9 cellular contexts compared by ENCODE assay signal in genomic region chr10:119139464-119140067, GRCh38. TPM values are rescaled to one million over a fixed set of nuclear protein-coding genes. Genes with fewer than 3 reads are reported as not detected.
DNase-seq lines count a peak whose midpoint lies in the region; ATAC-seq, FAIRE-seq and TF ChIP-seq lines count a peak whose summit lies in the region.
"Had no signal": no experiment of that assay in that cellular context is flagged by ENCODE, and none has a peak within 500 bp of the region (broad histone marks: within the 10 kb centered on the region; RNA-seq: fewer than 3 reads in every experiment).

No MANE protein-coding gene starts in this region.

- H3K27me3 Mint-ChIP-seq in T-helper 1 cell treated with Interleukin-12 subunit alpha and Interleukin-12 subunit beta and Interleukin-4 antibody, amounts not matched to agents 30 μg/mL and 1 μg/mL, for 36 hours (ENCODE audit: low read depth), result no peaks in the 10 kb centered on the region
- no peaks in the 10 kb centered on the region for H3K27me3 Mint-ChIP-seq in astrocyte (ENCODE audit: low read depth, unreplicated experiment)

- intact Hi-C loops in HCT116 (cut with micrococcal nuclease) (no loop called here), kidney (cut with DNase I) (no loop called here)

- TF ChIP-seq RAD21 in HCT116 (IDR thresholded peaks at IDR 0.05; ENCODE audit: low read depth), result peak; percentile 85

- H3K4me1 ChIP-seq in HCT116 (ENCODE audit: control insufficient read depth in 1 of 2, insufficient read depth in 2 of 2, low read length in 2 of 2) (no peaks in the 10 kb centered on the region), astrocyte (ENCODE audit: insufficient read depth, low read length) (no peaks in the 10 kb centered on the region), kidney (ENCODE audit: control insufficient read depth in 1 of 2, insufficient read depth in 1 of 2, low read depth in 1 of 2, low read length in 2 of 2) (peaks cover 0 to 2% of the 10 kb centered on the region in 2 donors)

- peak; percentile 53 to 82 (median 68); a peak in 5 of 6 replicates for TF ChIP-seq CTCF in HCT116 (IDR thresholded peaks at IDR 0.05 in 2 of 3, conservative IDR thresholded peaks at IDR 0.05 in 1 of 3; ENCODE audit: borderline replicate concordance in 1 of 3, insufficient read depth in 1 of 3, low read depth in 2 of 3, low read length in 2 of 3)
- TF ChIP-seq CTCF in astrocyte (IDR thresholded peaks at IDR 0.05; ENCODE audit: insufficient read depth, low read depth, low read length), result peak; percentile 38
- TF ChIP-seq CTCF in kidney (IDR thresholded peaks at IDR 0.05; ENCODE audit: borderline replicate concordance, extremely low read depth, insufficient read depth), result peak; percentile 63

- H3K4me2 ChIP-seq in HCT116 (ENCODE audit: low read length) (no peak overlapping the region), astrocyte (ENCODE audit: low read length) (no peak overlapping the region)

- H3K4me1 Mint-ChIP-seq in T-helper 1 cell treated with Interleukin-12 subunit alpha and Interleukin-12 subunit beta and Interleukin-4 antibody, amounts not matched to agents 30 μg/mL and 1 μg/mL, for 36 hours (ENCODE audit: low read depth), result peaks cover 22% of the 10 kb centered on the region
- H3K4me1 Mint-ChIP-seq in astrocyte (ENCODE audit: low read depth, unreplicated experiment), result peaks cover 8% of the 10 kb centered on the region

- no peaks in the 10 kb centered on the region for H3K9me3 ChIP-seq in HCT116 (ENCODE audit: control insufficient read depth in 1 of 2, insufficient read depth in 1 of 2, low read depth in 1 of 2, low read length in 2 of 2)
- H3K9me3 ChIP-seq in astrocyte (ENCODE audit: insufficient read depth, low read depth, low read length), result no peaks in the 10 kb centered on the region
- no peaks in the 10 kb centered on the region for H3K9me3 ChIP-seq in kidney (ENCODE audit: control insufficient read depth in 1 of 2, low read length in 2 of 2)

- TF ChIP-seq POLR2A in HCT116 (IDR thresholded peaks at IDR 0.05; ENCODE audit: borderline replicate concordance, extremely low read depth, insufficient read depth, insufficient read length), result no peak
- TF ChIP-seq POLR2A in GM18505 (IDR thresholded peaks at IDR 0.05; ENCODE audit: borderline replicate concordance, extremely low read depth, insufficient read depth, insufficient read length), result no peak

- ATAC-seq in HCT116 (peak; percentile 83), GM18505 (IDR thresholded peaks at IDR 0.05; ENCODE audit: unreplicated experiment) (no peak)

- H3K36me3 ChIP-seq in HCT116 (ENCODE audit: control insufficient read depth in 1 of 2, insufficient read depth in 2 of 2, low read length in 2 of 2), result peaks cover 0 to 10% of the 10 kb centered on the region in 2 experiments; a peak in 3 of 4 replicates
- H3K36me3 ChIP-seq in astrocyte (ENCODE audit: insufficient read depth, low read length), result no peaks in the 10 kb centered on the region
- no peaks in the 10 kb centered on the region for H3K36me3 ChIP-seq in kidney (ENCODE audit: control insufficient read depth in 1 of 2, insufficient read depth in 2 of 2, low read length in 2 of 2)

- no peaks in the 10 kb centered on the region for H3K9me3 Mint-ChIP-seq in T-helper 1 cell treated with Interleukin-12 subunit alpha and Interleukin-12 subunit beta and Interleukin-4 antibody, amounts not matched to agents 30 μg/mL and 1 μg/mL, for 36 hours
- no peaks in the 10 kb centered on the region for H3K9me3 Mint-ChIP-seq in astrocyte (ENCODE audit: unreplicated experiment)

- CTCF ChIA-PET in HCT116 (lab: Charles Lee), result interaction anchor here (1.1 to 2.0 kb wide), 2 partner anchors 59 to 350 kb away, joined by 3 to 10 read pairs; no protein-coding TSS in a partner anchor

- H3K36me3 Mint-ChIP-seq in T-helper 1 cell treated with Interleukin-12 subunit alpha and Interleukin-12 subunit beta and Interleukin-4 antibody, amounts not matched to agents 30 μg/mL and 1 μg/mL, for 36 hours (ENCODE audit: low read depth), result peaks cover 18% of the 10 kb centered on the region
- peaks cover 11% of the 10 kb centered on the region for H3K36me3 Mint-ChIP-seq in astrocyte (ENCODE audit: low read depth, unreplicated experiment)

- H3K27ac Mint-ChIP-seq in T-helper 1 cell treated with Interleukin-12 subunit alpha and Interleukin-12 subunit beta and Interleukin-4 antibody, amounts not matched to agents 30 μg/mL and 1 μg/mL, for 36 hours, result peak overlapping the region; percentile 20
- peak overlapping the region; percentile 8 for H3K27ac Mint-ChIP-seq in astrocyte (ENCODE audit: unreplicated experiment)

- FAIRE-seq in astrocyte (lab: Jason Lieb, UNC) (no peak), kidney (lab: Jason Lieb, UNC) (no peak)
- FAIRE-seq: islet of Langerhans had no signal

- H2AFZ ChIP-seq in HCT116 (ENCODE audit: low read depth, low read length, poor library complexity, severe bottlenecking) (no peak overlapping the region), astrocyte (ENCODE audit: low read depth, low read length) (no peak overlapping the region)

- H3K9ac ChIP-seq in HCT116 (ENCODE audit: low read length), result no peak overlapping the region
- H3K9ac ChIP-seq in astrocyte (ENCODE audit: low read length), result no peak overlapping the region
- H3K9ac ChIP-seq in kidney (ENCODE audit: low read length in 2 of 2), result no peak overlapping the region

- no TSS peak for BruUV-seq in HCT116 (replicated peaks; lab: Mats Ljungman, UMichigan)

- no peak overlapping the region for H3K4me3 ChIP-seq in HCT116 (replicated peaks in 1 of 2; ENCODE audit: low read depth in 1 of 2, low read length in 2 of 2)
- H3K4me3 ChIP-seq in astrocyte (ENCODE audit: insufficient read depth, low read depth, low read length), result no peak overlapping the region
- no peak overlapping the region for H3K4me3 ChIP-seq in kidney (ENCODE audit: low read length in 2 of 2)

- no peak overlapping the region for H3K27ac ChIP-seq in HCT116 (ENCODE audit: low read depth, low read length)
- H3K27ac ChIP-seq in astrocyte (ENCODE audit: low read depth, low read length), result no peak overlapping the region
- H3K27ac ChIP-seq in kidney (ENCODE audit: low read depth in 2 of 2, low read length in 2 of 2), result no peak overlapping the region

- no peak overlapping the region for H3K4me3 Mint-ChIP-seq in T-helper 1 cell treated with Interleukin-12 subunit alpha and Interleukin-12 subunit beta and Interleukin-4 antibody, amounts not matched to agents 30 μg/mL and 1 μg/mL, for 36 hours
- H3K4me3 Mint-ChIP-seq in astrocyte (ENCODE audit: unreplicated experiment), result no peak overlapping the region

- H3K27me3 ChIP-seq in HCT116 (ENCODE audit: insufficient read depth, low read length) (no peaks in the 10 kb centered on the region), astrocyte (ENCODE audit: insufficient read depth, low read length) (no peaks in the 10 kb centered on the region)

- no peaks in the 10 kb centered on the region for H3K9me2 ChIP-seq in HCT116 (ENCODE audit: insufficient read depth)

- POLR2A ChIA-PET in HCT116 (lab: Charles Lee), result no interaction called here

- DNase-seq in AG20443 (ENCODE audit: low spot score), result peak; percentile 71
- DNase-seq in HCT116 (ENCODE audit: low read depth, low spot score), result peak; percentile 16
- DNase-seq in astrocyte (ENCODE audit: low read depth), result no peak
- no peak for DNase-seq in kidney
- peak; percentile 13 to 15 for DNase-seq in stimulated activated CD8-positive, alpha-beta memory T cell treated with anti-CD3 and anti-CD28 coated beads, Interleukin-15, amount 100 ng/mL, for 4 hours (ENCODE audit: low read depth in 2 of 2)
- no peak for DNase-seq in midbrain (lab: John Stamatoyannopoulos, UW)

- H4K20me1 ChIP-seq in HCT116 (ENCODE audit: insufficient read depth) (no peaks in the 10 kb centered on the region), astrocyte (ENCODE audit: insufficient read depth, low read length) (no peaks in the 10 kb centered on the region)

- RAD21 ChIA-PET in HCT116 (lab: Charles Lee; ENCODE audit: low non-redundant PET in 1 of 2, low total read pairs in 2 of 2, uncharacterized antibody in 2 of 2, unreplicated experiment in 2 of 2), result no interaction called here

- H3K79me2 ChIP-seq in HCT116 (ENCODE audit: insufficient read depth, low read length), result no peaks in the 10 kb centered on the region
- no peaks in the 10 kb centered on the region for H3K79me2 ChIP-seq in astrocyte (ENCODE audit: insufficient read depth, low read length)

TF ChIP-seq in HCT116, 20 proteins besides CTCF, POLR2A, EP300 and RAD21 (continues in another document):
- TF ChIP-seq ZFX (IDR thresholded peaks at IDR 0.05) (no peak), SP1 (IDR thresholded peaks at IDR 0.05; ENCODE audit: low read depth) (no peak), JUND (IDR thresholded peaks at IDR 0.05) (no peak), CEBPB (IDR thresholded peaks at IDR 0.05; ENCODE audit: low read depth) (no peak), ZNF274 (IDR thresholded peaks at IDR 0.05; ENCODE audit: low read depth, low read length) (no peak), EGR1 (IDR thresholded peaks at IDR 0.05; ENCODE audit: low read depth) (no peak), EZH2 (IDR thresholded peaks at IDR 0.05) (no peak), MAX (IDR thresholded peaks at IDR 0.05) (no peak), EZH2phosphoT487 (IDR thresholded peaks at IDR 0.05; ENCODE audit: borderline replicate concordance) (no peak), SRF (IDR thresholded peaks at IDR 0.05; ENCODE audit: low read depth) (no peak), ATF3 (IDR thresholded peaks at IDR 0.05) (no peak)

RNA-seq across cellular contexts. Expression of gene SFXN4, which starts 25.9 kb away (rescaled TPM):
- total RNA-seq in HCT116 (2021; ENCODE audit: unreplicated experiment) (58.2 TPM), astrocyte (16.7 and 16.9 TPM in 2 replicates), kidney (21.9 TPM)
- polyA plus RNA-seq in HCT116 (2012), result 35.4 and 50.2 TPM in 2 replicates
- polyA plus RNA-seq in kidney (ENCODE audit: insufficient read depth, low read depth, low replicate concordance), result 59.7 TPM

RNA-seq across cellular contexts. Expression of gene DENND10, which starts 35.7 kb away (rescaled TPM):
- total RNA-seq in HCT116 (2021; ENCODE audit: unreplicated experiment) (47.5 TPM), astrocyte (39.9 and 41.8 TPM in 2 replicates), kidney (31.6 TPM)
- polyA plus RNA-seq in HCT116 (2012), result 28.2 and 32.2 TPM in 2 replicates
- polyA plus RNA-seq in kidney (ENCODE audit: insufficient read depth, low read depth, low replicate concordance), result 31.7 TPM

RNA-seq across cellular contexts. Expression of gene PRDX3, which starts 39.0 kb away (rescaled TPM):
- total RNA-seq in HCT116 (2021; ENCODE audit: unreplicated experiment), result 281 TPM
- polyA plus RNA-seq in HCT116 (2012), result 167 and 222 TPM in 2 replicates
- total RNA-seq in astrocyte, result 118 and 127 TPM in 2 replicates
- total RNA-seq in kidney, result 118 TPM
- polyA plus RNA-seq in kidney (ENCODE audit: insufficient read depth, low read depth, low replicate concordance), result 294 TPM

RNA-seq across cellular contexts. Expression of gene EIF3A, which starts 58.9 kb away (rescaled TPM):
- total RNA-seq in HCT116 (2021; ENCODE audit: unreplicated experiment), result 271 TPM
- 137 and 168 TPM in 2 replicates for polyA plus RNA-seq in HCT116 (2012)
- 137 and 146 TPM in 2 replicates for total RNA-seq in astrocyte
- 95.6 TPM for total RNA-seq in kidney
- polyA plus RNA-seq in kidney (ENCODE audit: insufficient read depth, low read depth, low replicate concordance), result 24.9 TPM

Comparison
In these comparisons a context has a peak if more than half of its experiments do, and no peak if none do; other contexts are left out.
1. DNase-seq: peak in AG20443 (single experiment), HCT116 (single experiment) and stimulated activated CD8-positive, alpha-beta memory T cell treated with anti-CD3 and anti-CD28 coated beads, Interleukin-15, amount 100 ng/mL, for 4 hours (2 of 2); none in astrocyte (single experiment), kidney (single experiment) and midbrain (single experiment).
2. Peak in every context shown above with its lines, with median percentiles within 50 percentile points of each other: CTCF ChIP-seq.